In genomic region chr2:160363961-160364733, GRCh38 we compare ENCODE assay signal across 16 cellular contexts.
A peak's percentile ranks its signal among the peaks of the same experiment; 100 is the strongest.
DNase-seq lines count a peak whose midpoint lies in the region; ATAC-seq and TF ChIP-seq lines count a peak whose summit lies in the region.
"Had no signal": no experiment of that assay in that cellular context is flagged by ENCODE, and none has a peak within 500 bp of the region (broad histone marks: within the 10 kb centered on the region; RNA-seq: fewer than 3 reads in every experiment).

No MANE protein-coding gene starts in this region.

- TF ChIP-seq POLR2A in heart left ventricle (IDR thresholded peaks at IDR 0.05): no peak

- TF ChIP-seq CTCF in CD14-positive monocyte (IDR thresholded peaks at IDR 0.05): no peak
- TF ChIP-seq CTCF in LNCaP clone FGC (IDR thresholded peaks at IDR 0.05; ENCODE audit: control insufficient read depth, extremely low read depth, insufficient read depth): no peak
- no peak for TF ChIP-seq CTCF in heart left ventricle (IDR thresholded peaks at IDR 0.05)
- no peak for TF ChIP-seq CTCF in nephron progenitor cell (IDR thresholded peaks at IDR 0.05)
- no peak for TF ChIP-seq CTCF in GM10248 (IDR thresholded peaks at IDR 0.05; ENCODE audit: control extremely low read depth, extremely low read depth, low read depth, missing control alignments)

- H3K27me3 Mint-ChIP-seq in CD14-positive monocyte (ENCODE audit: low read depth in 3 of 3) (no peaks in the 10 kb centered on the region), nephron progenitor cell (ENCODE audit: low read depth, poor library complexity) (no peaks in the 10 kb centered on the region)
- no peaks in the 10 kb centered on the region for H3K27me3 Mint-ChIP-seq in activated CD8-positive, alpha-beta memory T cell treated with anti-CD3 and anti-CD28 coated beads, Interleukin-2, amount 10 ng/mL, durations not matched to agents 7 days and 5 days
- H3K27me3 Mint-ChIP-seq: activated naive CD8-positive, alpha-beta T cell treated with anti-CD3 and anti-CD28 coated beads, Interleukin-2, amount 10 ng/mL, durations not matched to agents 7 days and 5 days had no signal

- H3K4me1 ChIP-seq in heart left ventricle: peaks cover 6 to 96% (median 74%) of the 10 kb centered on the region in 12 donors

- no peaks in the 10 kb centered on the region for H3K9me3 ChIP-seq in heart left ventricle
- H3K9me3 ChIP-seq: BLaER1 had no signal

- peak overlapping the region in 9 of 12 donors; percentile 6 to 71 (median 39) for H3K27ac ChIP-seq in heart left ventricle
- H3K27ac ChIP-seq: BLaER1 had no signal

- no peak for DNase-seq in CD14-positive monocyte (ENCODE audit: low spot score)
- DNase-seq in LNCaP clone FGC (ENCODE audit: low read depth): peak; percentile 21
- DNase-seq in heart left ventricle: no peak
- no peak for DNase-seq in nephron progenitor cell
- DNase-seq in HuH-7 (ENCODE audit: low spot score): no peak
- no peak for DNase-seq in activated CD8-positive, alpha-beta memory T cell treated with anti-CD3 and anti-CD28 coated beads, Interleukin-2, amount 10 ng/mL, durations not matched to agents 7 days and 5 days
- DNase-seq in GM10248 (ENCODE audit: extremely low spot score): no peak
- no peak for DNase-seq in superior temporal gyrus (ENCODE audit: extremely low spot score)
- DNase-seq: activated naive CD8-positive, alpha-beta T cell treated with anti-CD3 and anti-CD28 coated beads, Interleukin-2, amount 10 ng/mL, durations not matched to agents 7 days and 5 days; NCI-H1092 treated with DMSO at 0.1 percent for 48 hours; posterior cingulate gyrus; stimulated activated CD4-positive, alpha-beta T cell treated with anti-CD3 and anti-CD28 coated beads, Interleukin-1b, Interleukin-23, amount 100 ng/mL, for 48 hours; stimulated activated CD8-positive, alpha-beta memory T cell treated with anti-CD3 and anti-CD28 coated beads, Interleukin-4, amount 100 ng/mL, for 48 hours had no signal

- ATAC-seq in heart left ventricle: peak in 3 of 4 donors; percentile 35 to 60 (median 46)
- ATAC-seq in activated CD8-positive, alpha-beta memory T cell treated with anti-CD3 and anti-CD28 coated beads, Interleukin-2, amount 10 ng/mL, durations not matched to agents 7 days and 5 days: no peak
- ATAC-seq: esophagus mucosa, SK-N-SH treated with all-trans-retinoic acid at 6 μM for 48 hours had no signal

- H3K4me1 Mint-ChIP-seq in CD14-positive monocyte (peaks cover 57% of the 10 kb centered on the region), nephron progenitor cell (peaks cover 53% of the 10 kb centered on the region)
- peaks cover 10% of the 10 kb centered on the region for H3K4me1 Mint-ChIP-seq in activated CD8-positive, alpha-beta memory T cell treated with anti-CD3 and anti-CD28 coated beads, Interleukin-2, amount 10 ng/mL, durations not matched to agents 7 days and 5 days

- H3K4me3 Mint-ChIP-seq in CD14-positive monocyte: no peak overlapping the region
- H3K4me3 Mint-ChIP-seq in nephron progenitor cell: no peak overlapping the region
- H3K4me3 Mint-ChIP-seq in activated CD8-positive, alpha-beta memory T cell treated with anti-CD3 and anti-CD28 coated beads, Interleukin-2, amount 10 ng/mL, durations not matched to agents 7 days and 5 days: no peak overlapping the region
- H3K4me3 Mint-ChIP-seq: activated naive CD8-positive, alpha-beta T cell treated with anti-CD3 and anti-CD28 coated beads, Interleukin-2, amount 10 ng/mL, durations not matched to agents 7 days and 5 days had no signal

- 27 to 36% (median 28%) methylated on average over 5 of the region's 5 CpGs for WGBS in heart left ventricle, 4 donors

- peak overlapping the region; percentile 64 to 93 (median 88) for H3K27ac Mint-ChIP-seq in CD14-positive monocyte
- H3K27ac Mint-ChIP-seq in nephron progenitor cell: peak overlapping the region; percentile 37
- H3K27ac Mint-ChIP-seq in activated CD8-positive, alpha-beta memory T cell treated with anti-CD3 and anti-CD28 coated beads, Interleukin-2, amount 10 ng/mL, durations not matched to agents 7 days and 5 days: no peak overlapping the region
- H3K27ac Mint-ChIP-seq: activated naive CD8-positive, alpha-beta T cell treated with anti-CD3 and anti-CD28 coated beads, Interleukin-2, amount 10 ng/mL, durations not matched to agents 7 days and 5 days had no signal

- peaks cover 43 to 58% of the 10 kb centered on the region in 2 donors for H3K36me3 Mint-ChIP-seq in CD14-positive monocyte
- peaks cover 28% of the 10 kb centered on the region for H3K36me3 Mint-ChIP-seq in nephron progenitor cell (ENCODE audit: low read depth)
- H3K36me3 Mint-ChIP-seq in activated CD8-positive, alpha-beta memory T cell treated with anti-CD3 and anti-CD28 coated beads, Interleukin-2, amount 10 ng/mL, durations not matched to agents 7 days and 5 days: peaks cover 15% of the 10 kb centered on the region

- peaks cover 0 to 39% (median 9%) of the 10 kb centered on the region in 9 donors for H3K36me3 ChIP-seq in heart left ventricle

- intact Hi-C loops in CD14-positive monocyte (cut with micrococcal nuclease) (no loop called here), heart left ventricle (cut with DNase I) (no loop called here)

- H3K9me3 Mint-ChIP-seq in CD14-positive monocyte: no peaks in the 10 kb centered on the region
- H3K9me3 Mint-ChIP-seq in nephron progenitor cell: no peaks in the 10 kb centered on the region
- no peaks in the 10 kb centered on the region for H3K9me3 Mint-ChIP-seq in activated CD8-positive, alpha-beta memory T cell treated with anti-CD3 and anti-CD28 coated beads, Interleukin-2, amount 10 ng/mL, durations not matched to agents 7 days and 5 days (ENCODE audit: low read depth)
- H3K9me3 Mint-ChIP-seq: activated naive CD8-positive, alpha-beta T cell treated with anti-CD3 and anti-CD28 coated beads, Interleukin-2, amount 10 ng/mL, durations not matched to agents 7 days and 5 days had no signal

- POLR2A ChIA-PET in GM10248 (lab: Yijun Ruan, JAX): no interaction called here

- CTCF ChIA-PET in activated CD8-positive, alpha-beta memory T cell treated with anti-CD3 and anti-CD28 coated beads, Interleukin-2, amount 10 ng/mL, durations not matched to agents 7 days and 5 days (lab: Charles Lee): no interaction called here
- CTCF ChIA-PET in GM10248 (lab: Yijun Ruan, JAX): no interaction called here

- H3K4me3 ChIP-seq in LNCaP clone FGC (ENCODE audit: low read depth, low read length): no peak overlapping the region
- H3K4me3 ChIP-seq in heart left ventricle: no peak overlapping the region
- H3K4me3 ChIP-seq: BLaER1 had no signal

- no peaks in the 10 kb centered on the region for H3K27me3 ChIP-seq in heart left ventricle
- H3K27me3 ChIP-seq: BLaER1 had no signal
